In genomic region chr18:9474983-9475642, GRCh38 we compare ENCODE assay signal across 8 cellular contexts. TPM values are rescaled to one million over a fixed set of nuclear protein-coding genes. Genes with fewer than 3 reads are reported as not detected.
DNase-seq lines count a peak whose midpoint lies in the region; ATAC-seq and TF ChIP-seq lines count a peak whose summit lies in the region.

RALBP1 (plus strand) TSS chr18:9475513; CDS start chr18:9513046, 37,533 bp downstream.

- H3K27me3 ChIP-seq in CD4-positive, CD25-positive, alpha-beta regulatory T cell (ENCODE audit: control insufficient read depth, insufficient read depth, low read length), result peaks cover 13% of the 10 kb centered on the region
- no peaks in the 10 kb centered on the region for H3K27me3 ChIP-seq in dorsolateral prefrontal cortex
- no peaks in the 10 kb centered on the region for H3K27me3 ChIP-seq in liver (ENCODE audit: control insufficient read depth in 4 of 4, insufficient read depth in 4 of 4, low read length in 3 of 4)

- peaks cover 0 to 3% (median 0%) of the 10 kb centered on the region in 7 donors for H3K9me3 Mint-ChIP-seq in CD4-positive, CD25-positive, alpha-beta regulatory T cell
- H3K9me3 Mint-ChIP-seq in activated CD4-positive, alpha-beta memory T cell treated with anti-CD3 and anti-CD28 coated beads, Interleukin-2, amount 10 ng/mL, durations not matched to agents 7 days and 5 days, result peaks cover 3% of the 10 kb centered on the region

- H3K9me3 ChIP-seq in CD4-positive, CD25-positive, alpha-beta regulatory T cell (ENCODE audit: control insufficient read depth in 2 of 2, low read length in 2 of 2), result no peaks in the 10 kb centered on the region
- no peaks in the 10 kb centered on the region for H3K9me3 ChIP-seq in liver (ENCODE audit: control insufficient read depth in 4 of 4, low read length in 3 of 4)

- peak in 50 of 56 donors; percentile 9 to 57 (median 38) for TF ChIP-seq CTCF in dorsolateral prefrontal cortex (IDR thresholded peaks at IDR 0.05 in 54 of 56, conservative IDR thresholded peaks at IDR 0.05 in 2 of 56; ENCODE audit: low read depth in 1 of 56, partially characterized antibody in 56 of 56)
- no peak for TF ChIP-seq CTCF in liver (IDR thresholded peaks at IDR 0.05; ENCODE audit: low read depth, low read length, missing input control)

- no peak for TF ChIP-seq RAD21 in liver (IDR thresholded peaks at IDR 0.05)

- peak within 1 kb of the TSS; percentile 97 to 99 (median 98) for H3K4me3 Mint-ChIP-seq in CD4-positive, CD25-positive, alpha-beta regulatory T cell
- peak within 1 kb of the TSS; percentile 98 for H3K4me3 Mint-ChIP-seq in activated CD4-positive, alpha-beta memory T cell treated with anti-CD3 and anti-CD28 coated beads, Interleukin-2, amount 10 ng/mL, durations not matched to agents 7 days and 5 days

- peak; percentile 96 to 99 (median 99) for DNase-seq in CD4-positive, CD25-positive, alpha-beta regulatory T cell
- DNase-seq in NCI-H82 (lab: John Stamatoyannopoulos, UW) (peak; percentile 99), dorsolateral prefrontal cortex (peak; percentile 98 to 100 (median 100))
- peak; percentile 99 for DNase-seq in activated CD4-positive, alpha-beta memory T cell treated with anti-CD3 and anti-CD28 coated beads, Interleukin-2, amount 10 ng/mL, durations not matched to agents 7 days and 5 days
- DNase-seq in stimulated activated CD4-positive, alpha-beta T cell treated with anti-CD3 and anti-CD28 coated beads, Interleukin-4, amount 100 ng/mL, for 24 hours, result peak; percentile 99

- H3K4me1 Mint-ChIP-seq in CD4-positive, CD25-positive, alpha-beta regulatory T cell, result peaks cover 21 to 42% (median 28%) of the 10 kb centered on the region in 4 donors
- H3K4me1 Mint-ChIP-seq in activated CD4-positive, alpha-beta memory T cell treated with anti-CD3 and anti-CD28 coated beads, Interleukin-2, amount 10 ng/mL, durations not matched to agents 7 days and 5 days, result peaks cover 24% of the 10 kb centered on the region

- peak within 1 kb of the TSS; percentile 86 for H3K4me3 ChIP-seq in CD4-positive, CD25-positive, alpha-beta regulatory T cell (ENCODE audit: low read depth, low read length)
- H3K4me3 ChIP-seq in dorsolateral prefrontal cortex (peak within 1 kb of the TSS; percentile 64 to 99 (median 95)), liver (ENCODE audit: low read depth in 1 of 3, low read length in 3 of 3) (peak within 1 kb of the TSS; percentile 76 to 98 (median 93))

- intact Hi-C loops in dorsolateral prefrontal cortex (cut with DNase I), result loop anchor here (2.0 to 5.0 kb wide), 3 partner anchors 42 to 338 kb away; partner anchors contain the start of genes TWSG1 (in 2 of the 2) and ANKRD12 (in 1 of the 2)

- H3K36me3 ChIP-seq in CD4-positive, CD25-positive, alpha-beta regulatory T cell (ENCODE audit: control insufficient read depth, insufficient read depth, low read length), result peaks cover 4% of the 10 kb centered on the region
- no peaks in the 10 kb centered on the region for H3K36me3 ChIP-seq in liver (ENCODE audit: control insufficient read depth in 4 of 4, insufficient read depth in 3 of 4, low read depth in 1 of 4, low read length in 3 of 4)

- H3K27ac ChIP-seq in CD4-positive, CD25-positive, alpha-beta regulatory T cell (ENCODE audit: insufficient read depth, low read length, poor library complexity, severe bottlenecking), result peak within 1 kb of the TSS; percentile 76
- peak within 1 kb of the TSS; percentile 86 to 99 (median 95) for H3K27ac ChIP-seq in dorsolateral prefrontal cortex
- H3K27ac ChIP-seq in liver (ENCODE audit: low read depth in 1 of 2, low read length in 2 of 2), result peak within 1 kb of the TSS; percentile 82 to 93

- POLR2A ChIA-PET in activated CD4-positive, alpha-beta memory T cell treated with anti-CD3 and anti-CD28 coated beads, Interleukin-2, amount 10 ng/mL, durations not matched to agents 7 days and 5 days (lab: Charles Lee), result interaction anchor here (0.9 to 2.3 kb wide), 5 partner anchors 14 to 338 kb away, joined by 3 to 6 read pairs (median 4); partner anchors contain the start of gene TWSG1

- under 1% methylated on average over 69 of the region's 69 CpGs for WGBS in liver

- H3K4me1 ChIP-seq in CD4-positive, CD25-positive, alpha-beta regulatory T cell (ENCODE audit: control insufficient read depth, insufficient read depth, low read length, poor library complexity, severe bottlenecking), result peaks cover 24% of the 10 kb centered on the region
- peaks cover 3 to 16% (median 11%) of the 10 kb centered on the region in 4 donors for H3K4me1 ChIP-seq in liver (ENCODE audit: control insufficient read depth in 4 of 4, insufficient read depth in 4 of 4, low read length in 3 of 4)

- CTCF ChIA-PET in activated CD4-positive, alpha-beta memory T cell treated with anti-CD3 and anti-CD28 coated beads, Interleukin-2, amount 10 ng/mL, durations not matched to agents 7 days and 5 days (lab: Charles Lee), result no interaction called here

- peak within 1 kb of the TSS; percentile 83 to 98 (median 95) for H3K27ac Mint-ChIP-seq in CD4-positive, CD25-positive, alpha-beta regulatory T cell
- H3K27ac Mint-ChIP-seq in activated CD4-positive, alpha-beta memory T cell treated with anti-CD3 and anti-CD28 coated beads, Interleukin-2, amount 10 ng/mL, durations not matched to agents 7 days and 5 days, result peak within 1 kb of the TSS; percentile 93

- H3K36me3 Mint-ChIP-seq in CD4-positive, CD25-positive, alpha-beta regulatory T cell, result peaks cover 5% of the 10 kb centered on the region
- peaks cover 25% of the 10 kb centered on the region for H3K36me3 Mint-ChIP-seq in activated CD4-positive, alpha-beta memory T cell treated with anti-CD3 and anti-CD28 coated beads, Interleukin-2, amount 10 ng/mL, durations not matched to agents 7 days and 5 days (ENCODE audit: low read depth)

- H3K27me3 Mint-ChIP-seq in CD4-positive, CD25-positive, alpha-beta regulatory T cell, result peaks cover 16% of the 10 kb centered on the region
- H3K27me3 Mint-ChIP-seq in activated CD4-positive, alpha-beta memory T cell treated with anti-CD3 and anti-CD28 coated beads, Interleukin-2, amount 10 ng/mL, durations not matched to agents 7 days and 5 days, result peaks cover 16% of the 10 kb centered on the region

- ATAC-seq in CD4-positive, CD25-positive, alpha-beta regulatory T cell (ENCODE audit: low read depth in 2 of 2), result peak; percentile 99
- ATAC-seq in GM19438 (IDR thresholded peaks at IDR 0.05; ENCODE audit: low read depth, unreplicated experiment) (peak; percentile 87), HG03575 (IDR thresholded peaks at IDR 0.05; ENCODE audit: extremely low read depth, insufficient number of reproducible peaks, low FRiP score, unreplicated experiment) (peak; percentile 65)

- H3K9ac ChIP-seq in liver (ENCODE audit: low read depth in 1 of 2, low read length in 2 of 2), result peak within 1 kb of the TSS; percentile 73 to 81

TF ChIP-seq in liver, 16 proteins besides CTCF, POLR2A, EP300 and RAD21 (continues in another document):
- TF ChIP-seq TAF1 (conservative IDR thresholded peaks at IDR 0.05) (peak; percentile 54), EGR1 (IDR thresholded peaks at IDR 0.05; ENCODE audit: low read depth in 2 of 2) (peak in 1 of 2 donors; percentile 43), ATF3 (IDR thresholded peaks at IDR 0.05) (no peak), NR2F2 (IDR thresholded peaks at IDR 0.05) (no peak), ZBTB33 (IDR thresholded peaks at IDR 0.05) (peak; percentile 98)

RNA-seq across cellular contexts. Expression of gene RALBP1, which starts in this region (rescaled TPM):
- 27.0 TPM for total RNA-seq in CD4-positive, CD25-positive, alpha-beta regulatory T cell
- 10 to 100 TPM; 34.8 to 42.3 (median 39.7) TPM for polyA plus RNA-seq in CD4-positive, CD25-positive, alpha-beta regulatory T cell
- 10 to 100 TPM; 56.4 to 56.7 TPM for total RNA-seq in activated CD4-positive, alpha-beta memory T cell treated with anti-CD3 and anti-CD28 coated beads, Interleukin-2, amount 10 ng/mL, durations not matched to agents 7 days and 5 days
- 10 to 100 TPM; 44.6 to 89.8 (median 64.5) TPM for total RNA-seq in dorsolateral prefrontal cortex
- total RNA-seq in liver, result 10 to 100 TPM; 20.2 to 34.8 TPM
- 10 to 100 TPM; 15.6 to 21.7 TPM for polyA plus RNA-seq in liver

Comparison
In these comparisons a context has a peak if more than half of its experiments do, and no peak if none do; other contexts are left out.
1. Peak in every context shown above with its lines: DNase-seq, ATAC-seq, H3K4me3 ChIP-seq and H3K27ac ChIP-seq.